Comparison of ENCODE assay signal across 37 cellular contexts in genomic region chr20:45701104-45701503, GRCh38. TPM values are rescaled to one million over a fixed set of nuclear protein-coding genes. Genes with fewer than 3 reads are reported as not detected.
"Had no signal": no experiment of that assay in that cellular context is flagged by ENCODE, and none has a peak within 500 bp of the region (broad histone marks: within the 10 kb centered on the region; RNA-seq: fewer than 3 reads in every experiment).

No MANE protein-coding gene starts in this region.

- FAIRE-seq: keratinocyte, pancreas had no signal

- H3K27ac Mint-ChIP-seq: activated CD4-positive, alpha-beta memory T cell treated with anti-CD3 and anti-CD28 coated beads, Interleukin-2, amount 10 ng/mL, durations not matched to agents 7 days and 5 days; activated CD4-positive, alpha-beta T cell treated with anti-CD3 and anti-CD28 coated beads, Interleukin-2, amount 10 ng/mL, durations not matched to agents 7 days and 5 days; activated naive CD8-positive, alpha-beta T cell treated with anti-CD3 and anti-CD28 coated beads, Interleukin-2, amount 50 U/mL, for 24 hours; activated T-helper 17 cell treated with anti-CD3 and anti-CD28 coated beads, Interleukin-2, amount 50 U/mL, for 72 hours; effector memory CD8-positive, alpha-beta T cell; naive thymus-derived CD8-positive, alpha-beta T cell; WTC11 had no signal

- H3K4me1 Mint-ChIP-seq: activated CD4-positive, alpha-beta memory T cell treated with anti-CD3 and anti-CD28 coated beads, Interleukin-2, amount 10 ng/mL, durations not matched to agents 7 days and 5 days; activated CD4-positive, alpha-beta T cell treated with anti-CD3 and anti-CD28 coated beads, Interleukin-2, amount 10 ng/mL, durations not matched to agents 7 days and 5 days; activated naive CD8-positive, alpha-beta T cell treated with anti-CD3 and anti-CD28 coated beads, Interleukin-2, amount 50 U/mL, for 24 hours; activated T-helper 17 cell treated with anti-CD3 and anti-CD28 coated beads, Interleukin-2, amount 50 U/mL, for 72 hours; naive thymus-derived CD8-positive, alpha-beta T cell; neural crest cell had no signal

- DNase-seq: activated CD4-positive, alpha-beta memory T cell treated with anti-CD3 and anti-CD28 coated beads, Interleukin-2, amount 10 ng/mL, durations not matched to agents 7 days and 5 days; activated CD4-positive, alpha-beta T cell treated with anti-CD3 and anti-CD28 coated beads for 1 hour; activated CD4-positive, alpha-beta T cell treated with anti-CD3 and anti-CD28 coated beads, Interleukin-2, amount 10 ng/mL, durations not matched to agents 7 days and 5 days; activated gamma-delta T cell treated with Interleukin-2 at 50 U/mL for 16 hours; activated naive CD4-positive, alpha-beta T cell treated with anti-CD3 and anti-CD28 coated beads, Interleukin-2, amount 50 U/mL, for 16 hours; activated naive CD8-positive, alpha-beta T cell treated with anti-CD3 and anti-CD28 coated beads, Interleukin-2, amount 50 U/mL, for 24 hours; activated T-cell treated with anti-CD3 and anti-CD28 coated beads, Interleukin-2, amount 50 U/mL, for 4 hours; amygdala; caudate nucleus; cortex of kidney; effector memory CD8-positive, alpha-beta T cell; erythroblast; hippocampal formation; left cardiac atrium; left ventricle myocardium superior; mammary epithelial cell; midbrain; naive thymus-derived CD8-positive, alpha-beta T cell; nucleus accumbens; pancreas; retina; stimulated activated CD4-positive, alpha-beta T cell treated with anti-CD3 and anti-CD28 coated beads, Interleukin-4, amount 100 ng/mL, for 24 hours; stimulated activated naive CD4-positive, alpha-beta T cell had no signal

- H3K27me3 ChIP-seq: gastroesophageal sphincter, pancreas, tibial nerve had no signal

- H3K27ac ChIP-seq: gastroesophageal sphincter, pancreas, prostate gland, skin epidermis, tibial nerve had no signal

- H3K9me3 ChIP-seq: gastroesophageal sphincter, pancreas, prostate gland, tibial nerve had no signal

- H3K36me3 Mint-ChIP-seq: naive thymus-derived CD8-positive, alpha-beta T cell had no signal

- H3K4me1 ChIP-seq: gastroesophageal sphincter, pancreas, prostate gland, tibial nerve had no signal

- H3K36me3 ChIP-seq: gastroesophageal sphincter, pancreas, prostate gland, tibial nerve had no signal

- H3K9me3 Mint-ChIP-seq: activated CD4-positive, alpha-beta memory T cell treated with anti-CD3 and anti-CD28 coated beads, Interleukin-2, amount 10 ng/mL, durations not matched to agents 7 days and 5 days; activated CD4-positive, alpha-beta T cell treated with anti-CD3 and anti-CD28 coated beads, Interleukin-2, amount 10 ng/mL, durations not matched to agents 7 days and 5 days; activated naive CD8-positive, alpha-beta T cell treated with anti-CD3 and anti-CD28 coated beads, Interleukin-2, amount 50 U/mL, for 24 hours; activated T-cell treated with anti-CD3 and anti-CD28 coated beads, Interleukin-2, amount 50 U/mL, for 4 hours; activated T-helper 17 cell treated with anti-CD3 and anti-CD28 coated beads, Interleukin-2, amount 50 U/mL, for 72 hours; effector memory CD8-positive, alpha-beta T cell; naive thymus-derived CD8-positive, alpha-beta T cell had no signal

- ATAC-seq: activated naive CD8-positive, alpha-beta T cell treated with anti-CD3 and anti-CD28 coated beads, Interleukin-2, amount 50 U/mL, for 24 hours; activated T-cell treated with anti-CD3 and anti-CD28 coated beads, Interleukin-2, amount 50 U/mL, for 4 hours; activated T-helper 17 cell treated with anti-CD3 and anti-CD28 coated beads, Interleukin-2, amount 50 U/mL, for 72 hours; effector memory CD8-positive, alpha-beta T cell; gastroesophageal sphincter; left cardiac atrium; left ventricle myocardium superior; naive thymus-derived CD8-positive, alpha-beta T cell; pancreas; sciatic nerve; WTC11 had no signal

- H3K4me3 ChIP-seq: gastroesophageal sphincter, pancreas, prostate gland, skin epidermis, tibial nerve had no signal

- H3K4me3 Mint-ChIP-seq: activated CD4-positive, alpha-beta memory T cell treated with anti-CD3 and anti-CD28 coated beads, Interleukin-2, amount 10 ng/mL, durations not matched to agents 7 days and 5 days; activated CD4-positive, alpha-beta T cell treated with anti-CD3 and anti-CD28 coated beads, Interleukin-2, amount 10 ng/mL, durations not matched to agents 7 days and 5 days; activated naive CD8-positive, alpha-beta T cell treated with anti-CD3 and anti-CD28 coated beads, Interleukin-2, amount 50 U/mL, for 24 hours; activated T-cell treated with anti-CD3 and anti-CD28 coated beads, Interleukin-2, amount 50 U/mL, for 4 hours; activated T-helper 17 cell treated with anti-CD3 and anti-CD28 coated beads, Interleukin-2, amount 50 U/mL, for 72 hours; effector memory CD8-positive, alpha-beta T cell; naive thymus-derived CD8-positive, alpha-beta T cell; neural crest cell; WTC11 had no signal

RNA-seq across cellular contexts. Expression of gene WFDC13, which starts 0.7 kb away (rescaled TPM):
- total RNA-seq: activated CD4-positive, alpha-beta memory T cell treated with anti-CD3 and anti-CD28 coated beads, Interleukin-2, amount 10 ng/mL, durations not matched to agents 7 days and 5 days; activated CD4-positive, alpha-beta T cell treated with anti-CD3 and anti-CD28 coated beads, Interleukin-2, amount 10 ng/mL, durations not matched to agents 7 days and 5 days; activated T-cell treated with anti-CD3 and anti-CD28 coated beads, Interleukin-2, amount 50 U/mL, for 4 hours; activated T-helper 17 cell treated with anti-CD3 and anti-CD28 coated beads, Interleukin-2, amount 50 U/mL, for 72 hours; chondrocyte; fibroblast of lung; fibroblast of villous mesenchyme; gastroesophageal sphincter; left cardiac atrium; left ventricle myocardium superior; mammary epithelial cell; naive thymus-derived CD8-positive, alpha-beta T cell; neural crest cell; pancreas; prostate gland; sciatic nerve; temporal lobe; tibial nerve; WTC11 had no signal
- polyA plus RNA-seq: fibroblast of lung; keratinocyte; mammary epithelial cell; naive thymus-derived CD8-positive, alpha-beta T cell; pancreas had no signal

RNA-seq across cellular contexts. Expression of gene WFDC10B, which starts 3.7 kb away (rescaled TPM):
- total RNA-seq: activated CD4-positive, alpha-beta memory T cell treated with anti-CD3 and anti-CD28 coated beads, Interleukin-2, amount 10 ng/mL, durations not matched to agents 7 days and 5 days; activated CD4-positive, alpha-beta T cell treated with anti-CD3 and anti-CD28 coated beads, Interleukin-2, amount 10 ng/mL, durations not matched to agents 7 days and 5 days; activated T-cell treated with anti-CD3 and anti-CD28 coated beads, Interleukin-2, amount 50 U/mL, for 4 hours; activated T-helper 17 cell treated with anti-CD3 and anti-CD28 coated beads, Interleukin-2, amount 50 U/mL, for 72 hours; chondrocyte; fibroblast of lung; fibroblast of villous mesenchyme; gastroesophageal sphincter; left cardiac atrium; left ventricle myocardium superior; naive thymus-derived CD8-positive, alpha-beta T cell; neural crest cell; pancreas; prostate gland; sciatic nerve; temporal lobe; urinary bladder had no signal
- polyA plus RNA-seq: keratinocyte; mammary epithelial cell; naive thymus-derived CD8-positive, alpha-beta T cell; pancreas had no signal

RNA-seq across cellular contexts. Expression of gene SPINT4, which starts 21.0 kb away (rescaled TPM):
- total RNA-seq: activated CD4-positive, alpha-beta memory T cell treated with anti-CD3 and anti-CD28 coated beads, Interleukin-2, amount 10 ng/mL, durations not matched to agents 7 days and 5 days; activated CD4-positive, alpha-beta T cell treated with anti-CD3 and anti-CD28 coated beads, Interleukin-2, amount 10 ng/mL, durations not matched to agents 7 days and 5 days; activated T-cell treated with anti-CD3 and anti-CD28 coated beads, Interleukin-2, amount 50 U/mL, for 4 hours; activated T-helper 17 cell treated with anti-CD3 and anti-CD28 coated beads, Interleukin-2, amount 50 U/mL, for 72 hours; chondrocyte; fibroblast of lung; fibroblast of villous mesenchyme; gastroesophageal sphincter; left cardiac atrium; left ventricle myocardium superior; mammary epithelial cell; naive thymus-derived CD8-positive, alpha-beta T cell; neural crest cell; pancreas; prostate gland; sciatic nerve; temporal lobe; tibial nerve; urinary bladder; WTC11 had no signal
- polyA plus RNA-seq: fibroblast of lung; keratinocyte; mammary epithelial cell; naive thymus-derived CD8-positive, alpha-beta T cell; pancreas; urinary bladder had no signal

RNA-seq across cellular contexts. Expression of gene WFDC11, which starts 31.1 kb away (rescaled TPM):
- total RNA-seq: activated CD4-positive, alpha-beta memory T cell treated with anti-CD3 and anti-CD28 coated beads, Interleukin-2, amount 10 ng/mL, durations not matched to agents 7 days and 5 days; activated CD4-positive, alpha-beta T cell treated with anti-CD3 and anti-CD28 coated beads, Interleukin-2, amount 10 ng/mL, durations not matched to agents 7 days and 5 days; activated T-cell treated with anti-CD3 and anti-CD28 coated beads, Interleukin-2, amount 50 U/mL, for 4 hours; activated T-helper 17 cell treated with anti-CD3 and anti-CD28 coated beads, Interleukin-2, amount 50 U/mL, for 72 hours; chondrocyte; fibroblast of lung; fibroblast of villous mesenchyme; gastroesophageal sphincter; left cardiac atrium; left ventricle myocardium superior; mammary epithelial cell; naive thymus-derived CD8-positive, alpha-beta T cell; neural crest cell; pancreas; prostate gland; sciatic nerve; temporal lobe; tibial nerve; urinary bladder; WTC11 had no signal
- polyA plus RNA-seq: fibroblast of lung; keratinocyte; mammary epithelial cell; naive thymus-derived CD8-positive, alpha-beta T cell; pancreas; urinary bladder had no signal
